Comparison of ENCODE assay signal across 1 cellular context in genomic region chr15:42207674-42208579, GRCh38.
A peak's percentile ranks its signal among the peaks of the same experiment; 100 is the strongest.
TF ChIP-seq lines count a peak whose summit lies in the region.

TSS of gene VPS39 (minus strand) at chr15:42208304. CDS start at chr15:42208153, 151 bp downstream.

TF ChIP-seq in HepG2, 621 proteins besides CTCF, POLR2A, EP300 and RAD21 (continued from another document and continues in another):
- TF ChIP-seq ZNF574 (CRISPR knock-in tag; IDR thresholded peaks at IDR 0.05) (peak; percentile 71), ZNF530 (CRISPR knock-in tag; IDR thresholded peaks at IDR 0.05; ENCODE audit: low read depth) (no peak), ZNF572 (CRISPR knock-in tag; IDR thresholded peaks at IDR 0.05) (peak; percentile 90; the same call in 1 of the 2 replicates), ZNF24 (IDR thresholded peaks at IDR 0.05) (no peak), SMC3 (IDR thresholded peaks at IDR 0.05; ENCODE audit: low read length) (no peak), RARA (CRISPR knock-in tag; IDR thresholded peaks at IDR 0.05) (0 out of 2 replicates have a peak, but pooled peaks have one; percentile 11), FOXC1 (CRISPR knock-in tag; IDR thresholded peaks at IDR 0.05; ENCODE audit: borderline replicate concordance) (no peak), ZXDC (CRISPR knock-in tag; IDR thresholded peaks at IDR 0.05) (no peak), THRA (CRISPR knock-in tag; IDR thresholded peaks at IDR 0.05; ENCODE audit: borderline replicate concordance) (peak; percentile 46; the same call in 1 of the 2 replicates), ELK4 (CRISPR knock-in tag; IDR thresholded peaks at IDR 0.05; ENCODE audit: borderline replicate concordance) (no peak), NFRKB (IDR thresholded peaks at IDR 0.05) (no peak), ZNF460 (CRISPR knock-in tag; IDR thresholded peaks at IDR 0.05; ENCODE audit: borderline replicate concordance) (no peak), SIN3B (IDR thresholded peaks at IDR 0.05; ENCODE audit: low read length) (no peak), ZNF430 (CRISPR knock-in tag; IDR thresholded peaks at IDR 0.05) (no peak), ARID3A (IDR thresholded peaks at IDR 0.05; ENCODE audit: low read depth, low read length) (no peak), ZBTB4 (CRISPR knock-in tag; IDR thresholded peaks at IDR 0.05; ENCODE audit: borderline replicate concordance) (no peak; the same call in 1 of the 2 replicates), ZNF687 (CRISPR knock-in tag; IDR thresholded peaks at IDR 0.05) (peak; percentile 83), CBX1 (IDR thresholded peaks at IDR 0.05; ENCODE audit: low read depth) (no peak), GPN1 (CRISPR knock-in tag; IDR thresholded peaks at IDR 0.05; ENCODE audit: borderline replicate concordance) (peak; percentile 41; the same call in 1 of the 2 replicates), RBFOX2 (IDR thresholded peaks at IDR 0.05; ENCODE audit: low read depth, low read length) (peak; percentile 87), ZNF501 (CRISPR knock-in tag; IDR thresholded peaks at IDR 0.05) (peak; percentile 94), ZNF281 (CRISPR knock-in tag; IDR thresholded peaks at IDR 0.05; ENCODE audit: borderline replicate concordance) (0 out of 2 replicates have a peak, but pooled peaks have one; percentile 17), FOXO1 (CRISPR knock-in tag; IDR thresholded peaks at IDR 0.05) (peak; percentile 55; the same call in 1 of the 2 replicates), CBX2 (IDR thresholded peaks at IDR 0.05; ENCODE audit: low read depth, low read length) (no peak), CBX2 (CRISPR knock-in tag; IDR thresholded peaks at IDR 0.05; ENCODE audit: low read depth) (no peak), HNRNPK (IDR thresholded peaks at IDR 0.05; ENCODE audit: low read depth, low read length, poor library complexity, severe bottlenecking) (no peak), ZNF256 (CRISPR knock-in tag; conservative IDR thresholded peaks at IDR 0.05) (peak; percentile 56; the same call in 1 of the 2 replicates), RFXANK (CRISPR knock-in tag; IDR thresholded peaks at IDR 0.05) (no peak), MXD1 (CRISPR knock-in tag; IDR thresholded peaks at IDR 0.05) (peak; percentile 88), ZNF768 (CRISPR knock-in tag; IDR thresholded peaks at IDR 0.05) (peak; percentile 79; the same call in 1 of the 2 replicates), ZNF143 (CRISPR knock-in tag; IDR thresholded peaks at IDR 0.05) (peak; percentile 36; the same call in 1 of the 2 replicates), ZNF383 (CRISPR knock-in tag; IDR thresholded peaks at IDR 0.05; ENCODE audit: borderline replicate concordance) (no peak), KLF11 (CRISPR knock-in tag; IDR thresholded peaks at IDR 0.05) (peak; percentile 77; the same call in 1 of the 2 replicates)
